In genomic region chr2:219497495-219498279, GRCh38 we compare ENCODE assay signal across 9 cellular contexts. TPM values are rescaled to one million over a fixed set of nuclear protein-coding genes. Genes with fewer than 3 reads are reported as not detected.
A peak's percentile ranks its signal among the peaks of the same experiment; 100 is the strongest.
DNase-seq lines count a peak whose midpoint lies in the region; ATAC-seq and TF ChIP-seq lines count a peak whose summit lies in the region.
"Had no signal": no experiment of that assay in that cellular context is flagged by ENCODE, and none has a peak within 500 bp of the region (broad histone marks: within the 10 kb centered on the region; RNA-seq: fewer than 3 reads in every experiment).

No MANE protein-coding gene starts in this region.

- no peak for TF ChIP-seq CTCF in H9 (conservative IDR thresholded peaks at IDR 0.05)
- no peak for TF ChIP-seq CTCF in neutrophil (IDR thresholded peaks at IDR 0.05)

- peaks cover 24% of the 10 kb centered on the region for H3K23me2 ChIP-seq in H9 (ENCODE audit: insufficient read length, low read depth, low read length, poor library complexity, severe bottlenecking)

- no peak overlapping the region for H2BK5ac ChIP-seq in H9 (ENCODE audit: insufficient read length, low read length)

- H3K9me3 Mint-ChIP-seq in H9, result no peaks in the 10 kb centered on the region; a peak in 1 of 5 replicates
- H3K9me3 Mint-ChIP-seq in activated naive CD4-positive, alpha-beta T cell treated with anti-CD3 and anti-CD28 coated beads, Interleukin-2, amount 50 U/mL, for 24 hours, result no peaks in the 10 kb centered on the region

- H3K79me1 ChIP-seq in H9 (ENCODE audit: insufficient read depth, low read depth, low read length, poor library complexity, severe bottlenecking), result no peaks in the 10 kb centered on the region

- no peak overlapping the region for H2BK12ac ChIP-seq in H9 (ENCODE audit: insufficient read length, low read depth, low read length)

- H2AFZ ChIP-seq in H9 (ENCODE audit: low read length), result no peak overlapping the region

- H3K79me2 ChIP-seq in H9 (ENCODE audit: insufficient read depth, low read length), result no peaks in the 10 kb centered on the region

- no peak overlapping the region; a peak in 1 of 7 replicates for H3K27ac Mint-ChIP-seq in H9
- H3K27ac Mint-ChIP-seq in activated naive CD4-positive, alpha-beta T cell treated with anti-CD3 and anti-CD28 coated beads, Interleukin-2, amount 50 U/mL, for 24 hours, result no peak overlapping the region

- H3K27ac ChIP-seq in H9 (ENCODE audit: insufficient read length, low read depth, low read length) (no peak overlapping the region), neutrophil (peak overlapping the region; percentile 83)

- peaks cover 5% of the 10 kb centered on the region for H4K20me1 ChIP-seq in H9 (ENCODE audit: control insufficient read depth, insufficient read depth, insufficient read length)

- H3K27me3 ChIP-seq in H9 (ENCODE audit: insufficient read depth, low read length) (peaks cover 15% of the 10 kb centered on the region; the same call in 1 of the 2 replicates), neutrophil (peaks cover 51% of the 10 kb centered on the region)

- peak overlapping the region; percentile 86 to 88 for H3K4me3 ChIP-seq in neutrophil (ENCODE audit: low read depth in 1 of 2, low read length in 1 of 2)

- no peak overlapping the region for H2BK120ac ChIP-seq in H9 (ENCODE audit: low read depth, low read length, poor library complexity, severe bottlenecking)

- peaks cover 39 to 56% of the 10 kb centered on the region in 2 experiments for H3K4me1 Mint-ChIP-seq in H9
- peaks cover 35% of the 10 kb centered on the region for H3K4me1 Mint-ChIP-seq in activated naive CD4-positive, alpha-beta T cell treated with anti-CD3 and anti-CD28 coated beads, Interleukin-2, amount 50 U/mL, for 24 hours

- no peak overlapping the region for H2BK15ac ChIP-seq in H9 (ENCODE audit: low read depth, low read length)

- H3K14ac ChIP-seq in H9 (ENCODE audit: insufficient read depth, low read length), result no peak overlapping the region

- peaks cover 7% of the 10 kb centered on the region for H3K36me3 ChIP-seq in neutrophil

- H3K18ac ChIP-seq in H9 (ENCODE audit: insufficient read length, low read depth, low read length), result no peak overlapping the region

- no peak overlapping the region for H3T11ph ChIP-seq in H9 (ENCODE audit: low read length)

- H3K36me3 Mint-ChIP-seq in H9 (ENCODE audit: insufficient read depth in 1 of 3, low read depth in 3 of 3), result peaks cover 0 to 2% (median 0%) of the 10 kb centered on the region in 3 experiments; a peak in 3 of 7 replicates
- no peaks in the 10 kb centered on the region for H3K36me3 Mint-ChIP-seq in activated naive CD4-positive, alpha-beta T cell treated with anti-CD3 and anti-CD28 coated beads, Interleukin-2, amount 50 U/mL, for 24 hours

- H3K27me3 Mint-ChIP-seq in H9 (ENCODE audit: low read depth), result peaks cover 50% of the 10 kb centered on the region
- peaks cover 19% of the 10 kb centered on the region for H3K27me3 Mint-ChIP-seq in activated naive CD4-positive, alpha-beta T cell treated with anti-CD3 and anti-CD28 coated beads, Interleukin-2, amount 50 U/mL, for 24 hours

- no peak overlapping the region for H2BK20ac ChIP-seq in H9 (ENCODE audit: low read depth, low read length, poor library complexity, severe bottlenecking)

- no peak overlapping the region for H4K8ac ChIP-seq in H9 (replicated peaks; ENCODE audit: insufficient read length, low read depth, low read length)

- no peak overlapping the region for H4K91ac ChIP-seq in H9 (ENCODE audit: insufficient read length, low read depth, low read length)

- no peak for ATAC-seq in GM18861 (IDR thresholded peaks at IDR 0.05; ENCODE audit: unreplicated experiment)

- WGBS in H9 (ENCODE audit: extremely low coverage, insufficient read length, low lambda C conversion rate), result no CpG with 5 or more reads among the region's 59 CpGs

- no peak overlapping the region for H3K56ac ChIP-seq in H9 (ENCODE audit: insufficient read length, low read depth, low read length)

- H3K4me3 Mint-ChIP-seq in H9, result peak overlapping the region; percentile 81 to 96
- peak overlapping the region; percentile 92 for H3K4me3 Mint-ChIP-seq in activated naive CD4-positive, alpha-beta T cell treated with anti-CD3 and anti-CD28 coated beads, Interleukin-2, amount 50 U/mL, for 24 hours

- no peak overlapping the region for H2AK5ac ChIP-seq in H9 (ENCODE audit: insufficient read length, low read length)

- no peak overlapping the region for H3K9ac ChIP-seq in H9 (ENCODE audit: extremely low read depth, insufficient read length, low read length)

- H3K4ac ChIP-seq in H9 (ENCODE audit: low read depth, low read length), result no peak overlapping the region

- H3K9me3 ChIP-seq in H9 (ENCODE audit: control insufficient read depth, low read depth, low read length), result no peaks in the 10 kb centered on the region
- no peaks in the 10 kb centered on the region for H3K9me3 ChIP-seq in neutrophil

- peak overlapping the region; percentile 77 for H3K4me2 ChIP-seq in H9 (ENCODE audit: insufficient read depth, insufficient read length, low read length)

- H3K4me1 ChIP-seq in H9 (ENCODE audit: insufficient read depth, low read length) (peaks cover 12% of the 10 kb centered on the region; the same call in 1 of the 2 replicates), neutrophil (ENCODE audit: control insufficient read depth in 1 of 2, insufficient read depth in 1 of 2, low read depth in 1 of 2, low read length in 1 of 2) (peaks cover 27 to 32% of the 10 kb centered on the region in 2 experiments)

- H4K5ac ChIP-seq in H9 (ENCODE audit: insufficient read length, low read depth, low read length), result no peak overlapping the region

- DNase-seq in EH (ENCODE audit: low read depth), result peak; percentile 92
- DNase-seq in H9, result peak; percentile 76
- DNase-seq in NCI-H226, result peak; percentile 83
- peak; percentile 88 for DNase-seq in glomerular visceral epithelial cell (ENCODE audit: extremely low spot score)
- no peak for DNase-seq in middle frontal gyrus (ENCODE audit: extremely low spot score, low spot score)

- no peak overlapping the region for H3K23ac ChIP-seq in H9 (ENCODE audit: insufficient read length, low read depth, low read length)

RNA-seq across cellular contexts. Expression of gene GMPPA, which starts 1.0 kb away (rescaled TPM):
- total RNA-seq in H9 (2021), result 32.0 and 34.5 TPM in 2 replicates

RNA-seq across cellular contexts. Expression of gene ASIC4, which starts 16.6 kb away (rescaled TPM):
- total RNA-seq in H9 (2021), result 0.37 and 0.42 TPM in 2 replicates
- total RNA-seq: glomerular endothelial cell had no signal

RNA-seq across cellular contexts. Expression of gene CHPF, which starts 45.9 kb away (rescaled TPM):
- total RNA-seq in H9 (2021), result 45.1 and 46.5 TPM in 2 replicates

RNA-seq across cellular contexts. Expression of gene TMEM198, which starts 46.1 kb away (rescaled TPM):
- 7.7 and 8.8 TPM in 2 replicates for total RNA-seq in H9 (2021)
